In genomic region chr1:247209306-247209900, GRCh38 we compare ENCODE assay signal across 8 cellular contexts. TPM values are rescaled to one million over a fixed set of nuclear protein-coding genes. Genes with fewer than 3 reads are reported as not detected.
A peak's percentile ranks its signal among the peaks of the same experiment; 100 is the strongest.
DNase-seq lines count a peak whose midpoint lies in the region; ATAC-seq and TF ChIP-seq lines count a peak whose summit lies in the region.

No MANE protein-coding gene starts in this region.

- TF ChIP-seq CTCF in BE2C (IDR thresholded peaks at IDR 0.05; ENCODE audit: low read depth, low read length) (no peak), KMS-11 (conservative IDR thresholded peaks at IDR 0.05; ENCODE audit: low read depth, low read length) (no peak), cardiac fibroblast (IDR thresholded peaks at IDR 0.05; ENCODE audit: low read depth, low read length) (no peak), thyroid gland (IDR thresholded peaks at IDR 0.05) (no peak), GM10248 (IDR thresholded peaks at IDR 0.05; ENCODE audit: control extremely low read depth, extremely low read depth, low read depth, missing control alignments) (no peak)

- 59 to 76% methylated on average over 3 of the region's 3 CpGs for WGBS in thyroid gland, 2 donors

- H3K4me1 ChIP-seq in BE2C = no peaks in the 10 kb centered on the region
- H3K4me1 ChIP-seq in KMS-11 (ENCODE audit: low read depth, poor library complexity, severe bottlenecking) = peaks cover 67% of the 10 kb centered on the region
- H3K4me1 ChIP-seq in thyroid gland = peaks cover 9 to 22% of the 10 kb centered on the region in 2 donors

- peak overlapping the region; percentile 82 for H3K4me3 ChIP-seq in BE2C (ENCODE audit: low read depth, low read length)
- peak overlapping the region; percentile 91 for H3K4me3 ChIP-seq in KMS-11 (IDR thresholded peaks at IDR 0.05; ENCODE audit: insufficient read depth, low read depth, low read length)
- peak overlapping the region; percentile 90 to 92 for H3K4me3 ChIP-seq in cardiac fibroblast (replicated peaks in 1 of 2; ENCODE audit: low read depth in 2 of 2, low read length in 2 of 2)
- peak overlapping the region in 1 of 3 donors; percentile 97 for H3K4me3 ChIP-seq in thyroid gland (replicated peaks in 1 of 3)

- peak overlapping the region; percentile 63 to 96 (median 88) for H3K27ac Mint-ChIP-seq in naive B cell

- no peaks in the 10 kb centered on the region for H3K9me3 ChIP-seq in BE2C
- no peaks in the 10 kb centered on the region for H3K9me3 ChIP-seq in thyroid gland

- H3K27me3 ChIP-seq in BE2C (no peaks in the 10 kb centered on the region; the same call in 1 of the 2 replicates), KMS-11 (ENCODE audit: insufficient read depth, low read depth) (no peaks in the 10 kb centered on the region), thyroid gland (no peaks in the 10 kb centered on the region)

- H3K79me2 ChIP-seq in KMS-11 (ENCODE audit: insufficient read depth, low read depth) = peaks cover 62% of the 10 kb centered on the region

- intact Hi-C loops in thyroid gland (cut with DNase I) = loop anchor here (10.0 kb wide), 1 partner anchor 125 kb away; the partner anchor contains the start of gene ZNF496

- no peak overlapping the region for H2AFZ ChIP-seq in KMS-11 (ENCODE audit: low read depth)

- POLR2A ChIA-PET in GM10248 (lab: Yijun Ruan, JAX) = no interaction called here

- H3K9ac ChIP-seq in KMS-11 = peak overlapping the region; percentile 59; the same call in 1 of the 2 replicates

- H3K36me3 ChIP-seq in BE2C = no peaks in the 10 kb centered on the region; the same call in 1 of the 2 replicates
- 0 out of 2 replicates have a peak, but pooled peaks cover 6% of the 10 kb centered on the region for H3K36me3 ChIP-seq in KMS-11 (ENCODE audit: insufficient read depth)
- H3K36me3 ChIP-seq in thyroid gland = no peaks in the 10 kb centered on the region

- ATAC-seq in naive B cell (ENCODE audit: low read depth in 2 of 2) = no peak
- ATAC-seq in HG03175 (IDR thresholded peaks at IDR 0.05; ENCODE audit: unreplicated experiment) = no peak

- peaks cover 50 to 66% (median 51%) of the 10 kb centered on the region in 3 donors for H3K4me1 Mint-ChIP-seq in naive B cell

- H3K27ac ChIP-seq in KMS-11 = peak overlapping the region; percentile 48; the same call in 1 of the 2 replicates
- no peak overlapping the region for H3K27ac ChIP-seq in thyroid gland

- DNase-seq in BE2C (peak; percentile 28), cardiac fibroblast (ENCODE audit: low read depth in 2 of 2) (peak; percentile 4 to 15), naive B cell (no peak), cerebellar nuclear complex (lab: John Stamatoyannopoulos, UW) (no peak), thyroid gland (no peak), GM10248 (ENCODE audit: extremely low spot score) (no peak)

- no peaks in the 10 kb centered on the region for H3K27me3 Mint-ChIP-seq in naive B cell

- CTCF ChIA-PET in GM10248 (lab: Yijun Ruan, JAX) = no interaction called here

- no peaks in the 10 kb centered on the region for H4K20me1 ChIP-seq in KMS-11 (ENCODE audit: insufficient read depth)

- peaks cover 0 to 7% of the 10 kb centered on the region in 2 donors for H3K36me3 Mint-ChIP-seq in naive B cell

- peak overlapping the region; percentile 91 to 98 (median 97) for H3K4me3 Mint-ChIP-seq in naive B cell

- TF ChIP-seq POLR2A in thyroid gland (IDR thresholded peaks at IDR 0.05) = no peak

- H3K9me3 Mint-ChIP-seq in naive B cell = no peaks in the 10 kb centered on the region

- H3K4me2 ChIP-seq in KMS-11 = peak overlapping the region; percentile 65

RNA-seq across cellular contexts. Expression of gene ZNF124, which starts 37.6 kb away (rescaled TPM):
- 5.2 TPM for polyA plus RNA-seq in BE2C (2012; ENCODE audit: insufficient read depth, insufficient read length, low read depth)
- 10 to 100 TPM in 5 of 6 donors, 1 to 10 TPM in 1; 7.9 to 17.5 (median 10.6) TPM for polyA plus RNA-seq in naive B cell (ENCODE audit: low read depth in 6 of 6)
- total RNA-seq in thyroid gland = 10 to 100 TPM; 47.6 to 75.0 (median 62.4) TPM

RNA-seq across cellular contexts. Expression of gene VN1R5, which starts 46.5 kb away (rescaled TPM):
- not detected for polyA plus RNA-seq in BE2C (2012; ENCODE audit: insufficient read depth, insufficient read length, low read depth)
- polyA plus RNA-seq in naive B cell (ENCODE audit: low read depth in 6 of 6) = not detected
- not detected for total RNA-seq in thyroid gland

Comparison
In these comparisons a context has a peak if more than half of its experiments do, and no peak if none do; other contexts are left out.
1. DNase-seq: peak in BE2C (single experiment) and cardiac fibroblast (2 of 2); none in naive B cell (single experiment), cerebellar nuclear complex (0 of 2), thyroid gland (0 of 2) and GM10248 (single experiment).